Comparison of ENCODE assay signal across 9 cellular contexts in the genomic region with DNA sequence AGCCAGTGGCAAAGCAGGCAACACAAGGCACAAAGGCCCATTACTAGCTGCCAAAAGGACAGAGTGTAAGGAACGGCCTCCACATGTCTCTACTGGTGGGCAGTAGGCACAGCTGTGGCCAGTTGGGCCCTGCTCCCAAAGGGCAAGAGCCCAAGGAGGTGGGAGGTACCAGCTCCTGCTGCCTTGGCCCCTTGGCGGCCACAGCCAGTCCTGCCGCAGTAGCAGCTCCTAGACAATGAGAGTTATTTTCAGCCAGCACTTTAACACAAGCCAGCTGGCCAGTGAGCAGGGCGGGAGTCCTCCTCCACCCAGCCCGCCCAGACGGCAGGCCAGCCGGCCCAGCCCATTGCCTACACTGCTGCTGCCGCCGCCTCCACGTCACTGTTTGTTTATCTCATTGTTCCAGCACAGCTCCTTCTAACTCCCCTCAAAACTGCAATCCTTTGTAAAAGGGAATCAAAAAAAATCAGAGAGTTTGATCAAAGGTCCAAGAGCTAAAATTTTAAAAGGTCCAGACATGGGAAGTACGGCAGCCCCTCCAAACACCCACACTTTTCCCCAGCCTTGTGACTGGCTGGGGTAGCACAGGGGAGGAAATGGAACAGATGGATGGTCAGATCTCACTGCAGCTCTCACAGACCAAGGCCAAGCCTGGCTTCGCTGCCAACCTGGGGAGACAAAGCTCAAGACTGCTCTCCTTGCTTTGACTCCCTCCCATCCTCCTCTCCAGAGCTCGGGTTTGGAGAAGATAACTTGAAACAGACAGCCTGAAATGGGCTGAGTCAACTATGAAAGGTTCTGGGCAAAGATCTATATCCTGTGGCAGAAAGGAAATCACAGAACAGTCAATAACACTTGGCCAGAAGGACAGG. TPM values are rescaled to one million over a fixed set of nuclear protein-coding genes. Genes with fewer than 3 reads are reported as not detected.
DNase-seq lines count a peak whose midpoint lies in the region; ATAC-seq, FAIRE-seq and TF ChIP-seq lines count a peak whose summit lies in the region.
"Had no signal": no experiment of that assay in that cellular context is flagged by ENCODE, and none has a peak within 500 bp of the region (broad histone marks: within the 10 kb centered on the region; RNA-seq: fewer than 3 reads in every experiment).

No MANE protein-coding gene starts in this region.

- H3K9me3 ChIP-seq in K562 (replicated peaks; ENCODE audit: control insufficient read depth, insufficient read depth, low read depth, low read length) (no peaks in the 10 kb centered on the region), hepatocyte (ENCODE audit: low read depth) (no peaks in the 10 kb centered on the region)

- in situ Hi-C loops in K562 (cut with MboI) = no loop called here

- H3K27ac ChIP-seq in K562 (ENCODE audit: extremely low read depth, low read depth, low read length) (peak overlapping the region; percentile 61), hepatocyte (peak overlapping the region; percentile 91)

- H4K20me1 ChIP-seq in K562 (replicated peaks; ENCODE audit: control insufficient read depth, insufficient read depth, low read length) (no peaks in the 10 kb centered on the region), hepatocyte (ENCODE audit: insufficient read depth, poor library complexity, severe bottlenecking) (no peaks in the 10 kb centered on the region)

- H2AFZ ChIP-seq in K562 (ENCODE audit: low read depth, low read length) (peak overlapping the region; percentile 53), hepatocyte (peak overlapping the region; percentile 2)

- TF ChIP-seq RAD21 in K562 (CRISPR knock-in tag; conservative IDR thresholded peaks at IDR 0.05 in 1 of 2, IDR thresholded peaks at IDR 0.05 in 1 of 2) = no peak

- H3K4me3 ChIP-seq in GM12865 (ENCODE audit: low read depth, low read length) = no peak overlapping the region
- H3K4me3 ChIP-seq in K562 = no peak overlapping the region
- no peak overlapping the region for H3K4me3 ChIP-seq in hepatocyte

- ATAC-seq in K562 (peak; percentile 99), GM18868 (IDR thresholded peaks at IDR 0.05; ENCODE audit: unreplicated experiment) (no peak), GM21576 (IDR thresholded peaks at IDR 0.05; ENCODE audit: unreplicated experiment) (no peak), GM19467 (IDR thresholded peaks at IDR 0.05; ENCODE audit: unreplicated experiment) (no peak)

- CTCF ChIA-PET in K562 (lab: Yijun Ruan, JAX; ENCODE audit: low intra/inter-chr PET ratio) = interaction anchor here (0.6 to 1.4 kb wide), 2 partner anchors 34 to 934 kb away, joined by 3 to 8 read pairs; a partner anchor contains a TSS

- WGBS in K562 (ENCODE audit: insufficient coverage, low coverage, missing lambda C conversion rate) = 3% methylated on average over 13 of the region's 13 CpGs
- 17% methylated on average over 13 of the region's 13 CpGs for WGBS in hepatocyte (ENCODE audit: low lambda C conversion rate, missing lambda C conversion rate)

- peak; percentile 32; the same call in 1 of the 2 replicates for TF ChIP-seq EP300 in K562 (IDR thresholded peaks at IDR 0.05; ENCODE audit: low read length)

- peak overlapping the region; percentile 21 to 87 for H3K9ac ChIP-seq in K562 (ENCODE audit: insufficient read depth in 1 of 2, low read depth in 2 of 2, low read length in 2 of 2)

- peak; percentile 49 for DNase-seq in GM12865 (ENCODE audit: low read depth)
- DNase-seq in NCI-H524 (lab: John Stamatoyannopoulos, UW) = peak; percentile 77 to 90
- peak; percentile 84 to 90 (median 88) for DNase-seq in K562 (ENCODE audit: extremely low read depth in 1 of 4, low spot score in 3 of 4)
- DNase-seq in hepatocyte (ENCODE audit: low spot score) = peak; percentile 92
- DNase-seq in posterior vena cava (ENCODE audit: low spot score) = peak; percentile 97

- no peaks in the 10 kb centered on the region for H3K9me2 ChIP-seq in hepatocyte (replicated peaks; ENCODE audit: insufficient read depth)

- H3K27me3 ChIP-seq in K562 (ENCODE audit: control insufficient read depth in 2 of 2, insufficient read depth in 2 of 2, low read length in 2 of 2) (no peaks in the 10 kb centered on the region), hepatocyte (no peaks in the 10 kb centered on the region)

- H3K36me3 ChIP-seq in K562 (ENCODE audit: control insufficient read depth, insufficient read depth, low read length) (no peaks in the 10 kb centered on the region), hepatocyte (replicated peaks; ENCODE audit: insufficient read depth, low read depth) (no peaks in the 10 kb centered on the region)

- POLR2A ChIA-PET in K562 (lab: Yijun Ruan, JAX) = interaction anchor here (0.5 to 3.3 kb wide), 12 partner anchors 9 to 408 kb away, joined by 3 to 16 read pairs (median 6); a partner anchor contains a TSS

- H3K4me2 ChIP-seq in K562 (ENCODE audit: insufficient read depth, low read length) = peak overlapping the region; percentile 71
- H3K4me2 ChIP-seq in hepatocyte = peak overlapping the region; percentile 55

- peak; percentile 92 for FAIRE-seq in K562 (lab: Jason Lieb, UNC)
- FAIRE-seq: TTC549 had no signal

- TF ChIP-seq CTCF in GM12865 (IDR thresholded peaks at IDR 0.05; ENCODE audit: insufficient read depth, low read depth, low read length, missing control alignments) (no peak), K562 (IDR thresholded peaks at IDR 0.05 in 2 of 3, conservative IDR thresholded peaks at IDR 0.05 in 1 of 3; ENCODE audit: insufficient read depth in 2 of 3, low read depth in 1 of 3, low read length in 3 of 3) (peak; percentile 28 to 46 (median 35); a peak in 3 of 6 replicates), hepatocyte (IDR thresholded peaks at IDR 0.05; ENCODE audit: poor library complexity) (peak; percentile 5)

- no TSS peak for BruUV-seq in K562 (replicated peaks; lab: Mats Ljungman, UMichigan)

- H3K4me1 ChIP-seq in K562 (replicated peaks in 1 of 2; ENCODE audit: control insufficient read depth in 2 of 2, insufficient read depth in 2 of 2, low read length in 2 of 2) = peaks cover 20 to 40% of the 10 kb centered on the region in 2 experiments
- peaks cover 23% of the 10 kb centered on the region for H3K4me1 ChIP-seq in hepatocyte (ENCODE audit: insufficient read depth)

- intact Hi-C loops in K562 (cut with micrococcal nuclease) = loop anchor here (5.0 kb wide), 1 partner anchor 34 kb away; a partner anchor contains a TSS
- intact Hi-C loops in posterior vena cava (cut with DNase I) = no loop called here

- H3K79me2 ChIP-seq in K562 (ENCODE audit: control insufficient read depth, insufficient read depth, low read length) = no peaks in the 10 kb centered on the region; the same call in 2 of the 3 replicates
- peaks cover 3% of the 10 kb centered on the region for H3K79me2 ChIP-seq in hepatocyte

- TF ChIP-seq POLR2A in K562 (conservative IDR thresholded peaks at IDR 0.05) = peak; percentile 55; the same call in 1 of the 2 replicates

- no peaks in the 10 kb centered on the region for H3K9me1 ChIP-seq in K562 (ENCODE audit: control insufficient read depth, insufficient read depth, low read length)

RNA-seq across cellular contexts. Expression of a gene that starts 33.5 kb away (rescaled TPM):
- 38.8 and 46.8 TPM in 2 replicates for total RNA-seq in K562 (2011; cell fraction: chromatin; rRNA removed; ENCODE audit: low replicate concordance)
- total RNA-seq in K562 (2011; cell fraction: nucleolus; rRNA removed) = 17.4 and 19.8 TPM in 2 replicates
- 20.3 and 21.7 TPM in 2 replicates for total RNA-seq in K562 (2011; cell fraction: nucleoplasm; rRNA removed)
- total RNA-seq in K562 (2014; rRNA removed) (8.8 and 9.5 TPM in 2 replicates), K562 (2014; rRNA removed; fragmentation: Illumina TruSeq; extraction: Trizol) (6.8 and 7.9 TPM in 2 replicates), K562 (2015; rRNA removed; fragmentation: Illumina TruSeq; extraction: Trizol) (6.4 and 7.1 TPM in 2 replicates), K562 (2021) (11.1 and 14.4 TPM in 2 replicates), hepatocyte (8.3 TPM in 2 replicates), posterior vena cava (10 to 100 TPM; 16.6 to 27.9 TPM)
- polyA plus RNA-seq in K562 (2011; rRNA removed) (6.9 and 7.0 TPM in 2 replicates), K562 (2014; fragmentation: Illumina TruSeq; extraction: Trizol) (6.7 and 7.7 TPM in 2 replicates), K562 (2014; fragmentation: Nextera tagmentation; extraction: Ambion mirVana) (under 1 TPM; 0.49 to 0.53 TPM), K562 (2014; rRNA removed) (5.4 and 7.4 TPM in 2 replicates), hepatocyte (3.6 and 5.8 TPM in 2 replicates)
- 5.4 and 7.5 TPM in 2 replicates for polyA plus RNA-seq in K562 (2011; cell fraction: cytosol; rRNA removed)
- polyA plus RNA-seq in K562 (2011; cell fraction: nucleus; rRNA removed) = 22.2 and 25.7 TPM in 2 replicates
- 8.6 and 13.4 TPM in 2 replicates for polyA plus RNA-seq in K562 (2012)
- 17.9 and 21.0 TPM in 2 replicates for polyA minus RNA-seq in K562 (2011; rRNA and poly(A)+ RNA removed)
- 8.6 and 11.9 TPM in 2 replicates for polyA minus RNA-seq in K562 (2011; cell fraction: cytosol; rRNA and poly(A)+ RNA removed)
- polyA minus RNA-seq in K562 (2011; cell fraction: nucleus; rRNA and poly(A)+ RNA removed) = 8.9 and 16.9 TPM in 2 replicates

RNA-seq across cellular contexts. Expression of a gene that starts 50.3 kb away (rescaled TPM):
- total RNA-seq in K562 (2011; cell fraction: chromatin; rRNA removed; ENCODE audit: low replicate concordance) = 27.4 and 49.5 TPM in 2 replicates
- 25.0 and 28.2 TPM in 2 replicates for total RNA-seq in K562 (2011; cell fraction: nucleolus; rRNA removed)
- total RNA-seq in K562 (2011; cell fraction: nucleoplasm; rRNA removed) = 29.6 and 35.8 TPM in 2 replicates
- total RNA-seq in K562 (2014; rRNA removed) = 5.7 and 7.1 TPM in 2 replicates
- total RNA-seq in K562 (2014; rRNA removed; fragmentation: Illumina TruSeq; extraction: Trizol) = 5.0 and 5.8 TPM in 2 replicates
- total RNA-seq in K562 (2015; rRNA removed; fragmentation: Illumina TruSeq; extraction: Trizol) = 4.8 TPM in 2 replicates
- 8.5 and 10.6 TPM in 2 replicates for total RNA-seq in K562 (2021)
- polyA plus RNA-seq in K562 (2011; rRNA removed) = 4.5 and 5.2 TPM in 2 replicates
- 2.2 and 3.2 TPM in 2 replicates for polyA plus RNA-seq in K562 (2011; cell fraction: cytosol; rRNA removed)
- polyA plus RNA-seq in K562 (2011; cell fraction: nucleus; rRNA removed) = 40.9 and 42.4 TPM in 2 replicates
- polyA plus RNA-seq in K562 (2012) = 6.1 and 6.4 TPM in 2 replicates
- polyA plus RNA-seq in K562 (2014; fragmentation: Illumina TruSeq; extraction: Trizol) = 4.6 and 5.1 TPM in 2 replicates
- under 1 TPM; 0.55 to 0.85 TPM for polyA plus RNA-seq in K562 (2014; fragmentation: Nextera tagmentation; extraction: Ambion mirVana)
- 7.8 and 10.0 TPM in 2 replicates for polyA plus RNA-seq in K562 (2014; rRNA removed)
- 4.4 and 4.5 TPM in 2 replicates for polyA minus RNA-seq in K562 (2011; rRNA and poly(A)+ RNA removed)
- 1.5 and 3.0 TPM in 2 replicates for polyA minus RNA-seq in K562 (2011; cell fraction: cytosol; rRNA and poly(A)+ RNA removed)
- 9.7 and 12.3 TPM in 2 replicates for polyA minus RNA-seq in K562 (2011; cell fraction: nucleus; rRNA and poly(A)+ RNA removed)
- total RNA-seq in hepatocyte = 11.1 and 14.9 TPM in 2 replicates
- 30.1 and 34.5 TPM in 2 replicates for polyA plus RNA-seq in hepatocyte
- total RNA-seq in posterior vena cava = 10 to 100 TPM; 16.2 to 20.7 TPM
